ENCODE assay signal across 23 cellular contexts in the genomic region with DNA sequence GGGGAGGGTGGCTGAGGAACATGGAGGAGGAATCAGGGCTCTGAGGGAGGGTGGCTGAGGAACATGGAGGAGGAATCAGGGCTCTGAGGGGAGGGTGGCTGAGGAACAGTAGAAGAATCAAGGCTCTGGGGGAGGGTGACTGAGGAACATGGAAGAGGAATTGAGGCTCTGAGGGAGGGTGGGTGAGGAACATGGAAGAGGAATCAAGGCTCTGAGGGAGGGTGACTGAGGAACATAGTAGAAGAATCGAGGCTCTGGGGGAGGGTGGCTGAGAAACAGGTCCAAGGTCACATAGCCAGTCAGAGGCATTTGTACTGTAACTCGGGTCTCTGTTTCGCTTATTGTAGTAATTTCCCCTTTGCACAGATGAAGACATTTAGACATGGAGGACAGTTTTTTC.
DNase-seq lines count a peak whose midpoint lies in the region; ATAC-seq and TF ChIP-seq lines count a peak whose summit lies in the region.
"Had no signal": no experiment of that assay in that cellular context is flagged by ENCODE, and none has a peak within 500 bp of the region (broad histone marks: within the 10 kb centered on the region; RNA-seq: fewer than 3 reads in every experiment).

No MANE protein-coding gene starts in this region.

- H3K4me1 ChIP-seq in endodermal cell (ENCODE audit: control insufficient read depth, insufficient read depth, low read length): peaks cover 4% of the 10 kb centered on the region
- peaks cover 58% of the 10 kb centered on the region for H3K4me1 ChIP-seq in psoas muscle
- peaks cover 11% of the 10 kb centered on the region for H3K4me1 ChIP-seq in ovary (ENCODE audit: insufficient read depth)

- ATAC-seq in psoas muscle: no peak
- ATAC-seq in activated CD8-positive, alpha-beta T cell treated with anti-CD3 and anti-CD28 coated beads for 36 hours: no peak
- ATAC-seq: esophagus mucosa had no signal

- 90 to 100% methylated on average over 3 of the region's 3 CpGs for WGBS in endodermal cell (ENCODE audit: insufficient coverage in 1 of 2, insufficient read length in 1 of 2), 2 experiments
- WGBS in psoas muscle, 3 donors: 75 to 85% (median 80%) methylated on average over 3 of the region's 3 CpGs
- WGBS in ovary, 3 donors: 56 to 75% (median 65%) methylated on average over 3 of the region's 3 CpGs

- TF ChIP-seq CTCF in endodermal cell (conservative IDR thresholded peaks at IDR 0.05) (no peak), psoas muscle (IDR thresholded peaks at IDR 0.05) (no peak), ovary (IDR thresholded peaks at IDR 0.05) (no peak)
- TF ChIP-seq CTCF in activated CD8-positive, alpha-beta T cell treated with anti-CD3 and anti-CD28 coated beads for 36 hours (IDR thresholded peaks at IDR 0.05): no peak

- H3K4me1 Mint-ChIP-seq in endodermal cell: peaks cover 20% of the 10 kb centered on the region
- H3K4me1 Mint-ChIP-seq in activated CD8-positive, alpha-beta T cell treated with anti-CD3 and anti-CD28 coated beads for 36 hours (ENCODE audit: low read depth): peaks cover 35% of the 10 kb centered on the region
- H3K4me1 Mint-ChIP-seq in activated CD4-positive, alpha-beta memory T cell treated with anti-CD3 and anti-CD28 coated beads, Interleukin-2, amount 10 ng/mL, durations not matched to agents 7 days and 5 days: peaks cover 42% of the 10 kb centered on the region

- no peaks in the 10 kb centered on the region for H3K27me3 Mint-ChIP-seq in endodermal cell (ENCODE audit: insufficient read depth)
- H3K27me3 Mint-ChIP-seq in activated CD8-positive, alpha-beta T cell treated with anti-CD3 and anti-CD28 coated beads for 36 hours: no peaks in the 10 kb centered on the region
- peaks cover 17% of the 10 kb centered on the region for H3K27me3 Mint-ChIP-seq in activated CD4-positive, alpha-beta memory T cell treated with anti-CD3 and anti-CD28 coated beads, Interleukin-2, amount 10 ng/mL, durations not matched to agents 7 days and 5 days
- H3K27me3 Mint-ChIP-seq: activated naive CD4-positive, alpha-beta T cell treated with anti-CD3 and anti-CD28 coated beads, Interleukin-2, amount 50 U/mL, for 24 hours had no signal

- DNase-seq in CD1c-positive myeloid dendritic cell (ENCODE audit: extremely low spot score) (peak; percentile 87), NOMO-1 treated with dmso at 0.1 percent for 144 hours (lab: John Stamatoyannopoulos, UW; ENCODE audit: unreplicated experiment) (peak; percentile 19), endodermal cell (no peak), psoas muscle (no peak), ovary (no peak), NCI-H69 (lab: John Stamatoyannopoulos, UW) (no peak)
- DNase-seq in activated CD8-positive, alpha-beta T cell treated with anti-CD3 and anti-CD28 coated beads for 36 hours: no peak
- no peak for DNase-seq in activated CD4-positive, alpha-beta memory T cell treated with anti-CD3 and anti-CD28 coated beads, Interleukin-2, amount 10 ng/mL, durations not matched to agents 7 days and 5 days
- DNase-seq: effector CD8-positive, alpha-beta T cell; foreskin melanocyte; hypothalamus; occipital lobe; PC-9; SHP77 treated with DMSO at 0.1 percent for 48 hours; stimulated activated CD4-positive, alpha-beta T cell treated with anti-CD3 and anti-CD28 coated beads, Interleukin-12 subunit alpha, Interleukin-12 subunit beta, amount 100 ng/mL, for 4 hours; stimulated activated CD4-positive, alpha-beta T cell treated with anti-CD3 and anti-CD28 coated beads, Interleukin-4, amount 100 ng/mL, for 4 hours; T-helper 1 cell; upper lobe of left lung had no signal

- TF ChIP-seq EP300 in ovary (IDR thresholded peaks at IDR 0.05): no peak

- CTCF ChIA-PET in activated CD8-positive, alpha-beta T cell treated with anti-CD3 and anti-CD28 coated beads for 36 hours (lab: Charles Lee): interaction anchor here (0.6 to 1.4 kb wide), 3 partner anchors 36 to 530 kb away, joined by 3 to 5 read pairs (median 3); no protein-coding TSS in a partner anchor
- CTCF ChIA-PET in activated CD4-positive, alpha-beta memory T cell treated with anti-CD3 and anti-CD28 coated beads, Interleukin-2, amount 10 ng/mL, durations not matched to agents 7 days and 5 days (lab: Charles Lee): interaction anchor here (0.8 to 1.7 kb wide), 5 partner anchors 11 to 196 kb away, joined by 3 to 8 read pairs (median 5); a partner anchor contains a TSS

- H3K9me3 ChIP-seq in endodermal cell (ENCODE audit: control insufficient read depth, low read length) (peaks cover 8% of the 10 kb centered on the region), psoas muscle (no peaks in the 10 kb centered on the region), ovary (no peaks in the 10 kb centered on the region)
- H3K9me3 ChIP-seq: upper lobe of left lung had no signal

- intact Hi-C loops in psoas muscle (cut with DNase I): loop anchor here in 1 of 2 donors (5.0 kb wide), 1 partner anchor 162 kb away; a partner anchor contains a TSS
- intact Hi-C loops in ovary (cut with DNase I): no loop called here
- intact Hi-C loops in activated CD8-positive, alpha-beta T cell treated with anti-CD3 and anti-CD28 coated beads for 36 hours (cut with micrococcal nuclease): loop anchor here (10.0 kb wide), 1 partner anchor 330 kb away; no protein-coding TSS in a partner anchor

- no peak overlapping the region for H3K4me3 Mint-ChIP-seq in endodermal cell
- no peak overlapping the region for H3K4me3 Mint-ChIP-seq in activated CD8-positive, alpha-beta T cell treated with anti-CD3 and anti-CD28 coated beads for 36 hours
- H3K4me3 Mint-ChIP-seq in activated CD4-positive, alpha-beta memory T cell treated with anti-CD3 and anti-CD28 coated beads, Interleukin-2, amount 10 ng/mL, durations not matched to agents 7 days and 5 days: no peak overlapping the region
- H3K4me3 Mint-ChIP-seq: activated naive CD4-positive, alpha-beta T cell treated with anti-CD3 and anti-CD28 coated beads, Interleukin-2, amount 50 U/mL, for 24 hours; activated T-helper 1 cell treated with anti-CD3 and anti-CD28 coated beads, Interleukin-12 subunit alpha, Interleukin-12 subunit beta, Interleukin-2, Interleukin-4 antibody, amounts not matched to agents 30 ng/mL and 10 ng/mL and 1 ng/mL, durations not matched to agents 14 hours and 24 hours and 36 hours had no signal

- H3K9me3 Mint-ChIP-seq in endodermal cell: no peaks in the 10 kb centered on the region
- no peaks in the 10 kb centered on the region for H3K9me3 Mint-ChIP-seq in activated CD8-positive, alpha-beta T cell treated with anti-CD3 and anti-CD28 coated beads for 36 hours
- H3K9me3 Mint-ChIP-seq in activated CD4-positive, alpha-beta memory T cell treated with anti-CD3 and anti-CD28 coated beads, Interleukin-2, amount 10 ng/mL, durations not matched to agents 7 days and 5 days: no peaks in the 10 kb centered on the region
- H3K9me3 Mint-ChIP-seq: activated naive CD4-positive, alpha-beta T cell treated with anti-CD3 and anti-CD28 coated beads, Interleukin-2, amount 50 U/mL, for 24 hours; activated T-helper 1 cell treated with anti-CD3 and anti-CD28 coated beads, Interleukin-12 subunit alpha, Interleukin-12 subunit beta, Interleukin-2, Interleukin-4 antibody, amounts not matched to agents 30 ng/mL and 10 ng/mL and 1 ng/mL, durations not matched to agents 14 hours and 24 hours and 36 hours had no signal

- H3K27me3 ChIP-seq in endodermal cell (ENCODE audit: control insufficient read depth, insufficient read depth, low read length, poor library complexity, severe bottlenecking) (no peaks in the 10 kb centered on the region), psoas muscle (ENCODE audit: insufficient read depth in 3 of 3, low read length in 2 of 3) (no peaks in the 10 kb centered on the region), ovary (no peaks in the 10 kb centered on the region)
- H3K27me3 ChIP-seq: upper lobe of left lung had no signal

- no peak for TF ChIP-seq POLR2A in ovary (IDR thresholded peaks at IDR 0.05)

- H3K9ac ChIP-seq in endodermal cell (ENCODE audit: extremely low read depth, low read length, poor library complexity, severe bottlenecking): no peak overlapping the region

- POLR2A ChIA-PET in activated CD8-positive, alpha-beta T cell treated with anti-CD3 and anti-CD28 coated beads for 36 hours (lab: Charles Lee): no interaction called here
- POLR2A ChIA-PET in activated CD4-positive, alpha-beta memory T cell treated with anti-CD3 and anti-CD28 coated beads, Interleukin-2, amount 10 ng/mL, durations not matched to agents 7 days and 5 days (lab: Charles Lee): no interaction called here

- H3K36me3 Mint-ChIP-seq in endodermal cell (ENCODE audit: low read depth): no peaks in the 10 kb centered on the region
- no peaks in the 10 kb centered on the region for H3K36me3 Mint-ChIP-seq in activated CD8-positive, alpha-beta T cell treated with anti-CD3 and anti-CD28 coated beads for 36 hours (ENCODE audit: low read depth)
- H3K36me3 Mint-ChIP-seq in activated CD4-positive, alpha-beta memory T cell treated with anti-CD3 and anti-CD28 coated beads, Interleukin-2, amount 10 ng/mL, durations not matched to agents 7 days and 5 days (ENCODE audit: low read depth): no peaks in the 10 kb centered on the region
- H3K36me3 Mint-ChIP-seq: activated naive CD4-positive, alpha-beta T cell treated with anti-CD3 and anti-CD28 coated beads, Interleukin-2, amount 50 U/mL, for 24 hours had no signal

- H3K36me3 ChIP-seq in endodermal cell (ENCODE audit: control insufficient read depth, insufficient read depth, low read length): no peaks in the 10 kb centered on the region
- H3K36me3 ChIP-seq in psoas muscle (ENCODE audit: insufficient read depth in 1 of 2, low read depth in 1 of 2): no peaks in the 10 kb centered on the region
- H3K36me3 ChIP-seq in ovary: no peaks in the 10 kb centered on the region
- H3K36me3 ChIP-seq: upper lobe of left lung had no signal

- peak overlapping the region; percentile 13 for H3K27ac Mint-ChIP-seq in endodermal cell
- no peak overlapping the region for H3K27ac Mint-ChIP-seq in activated CD8-positive, alpha-beta T cell treated with anti-CD3 and anti-CD28 coated beads for 36 hours
- no peak overlapping the region for H3K27ac Mint-ChIP-seq in activated CD4-positive, alpha-beta memory T cell treated with anti-CD3 and anti-CD28 coated beads, Interleukin-2, amount 10 ng/mL, durations not matched to agents 7 days and 5 days
- H3K27ac Mint-ChIP-seq: activated naive CD4-positive, alpha-beta T cell treated with anti-CD3 and anti-CD28 coated beads, Interleukin-2, amount 50 U/mL, for 24 hours; activated T-helper 1 cell treated with anti-CD3 and anti-CD28 coated beads, Interleukin-12 subunit alpha, Interleukin-12 subunit beta, Interleukin-2, Interleukin-4 antibody, amounts not matched to agents 30 ng/mL and 10 ng/mL and 1 ng/mL, durations not matched to agents 14 hours and 24 hours and 36 hours had no signal

- H3K4me3 ChIP-seq in endodermal cell (ENCODE audit: low read length): no peak overlapping the region
- no peak overlapping the region for H3K4me3 ChIP-seq in psoas muscle
- no peak overlapping the region for H3K4me3 ChIP-seq in ovary
- H3K4me3 ChIP-seq: PC-9, upper lobe of left lung had no signal

- no peak overlapping the region for H3K27ac ChIP-seq in endodermal cell (ENCODE audit: low read depth, low read length)
- peak overlapping the region; percentile 94 for H3K27ac ChIP-seq in psoas muscle
- H3K27ac ChIP-seq in ovary: peak overlapping the region in 1 of 2 donors; percentile 3
- H3K27ac ChIP-seq: C4-2B, HL-60, PC-9 had no signal

Comparison
In these comparisons a context has a peak if more than half of its experiments do, and no peak if none do; other contexts are left out.
1. DNase-seq: peak in CD1c-positive myeloid dendritic cell (single experiment) and NOMO-1 treated with dmso at 0.1 percent for 144 hours (single experiment); none in endodermal cell (single experiment), psoas muscle (0 of 2), ovary (0 of 5), NCI-H69 (single experiment), activated CD8-positive, alpha-beta T cell treated with anti-CD3 and anti-CD28 coated beads for 36 hours (single experiment) and activated CD4-positive, alpha-beta memory T cell treated with anti-CD3 and anti-CD28 coated beads, Interleukin-2, amount 10 ng/mL, durations not matched to agents 7 days and 5 days (single experiment).